ENCODE assay signal across 10 cellular contexts in genomic region chr9:33448159-33448511, GRCh38. TPM values are rescaled to one million over a fixed set of nuclear protein-coding genes. Genes with fewer than 3 reads are reported as not detected.
A peak's percentile ranks its signal among the peaks of the same experiment; 100 is the strongest.
DNase-seq lines count a peak whose midpoint lies in the region; ATAC-seq and FAIRE-seq lines count a peak whose summit lies in the region.
"Had no signal": no experiment of that assay in that cellular context is flagged by ENCODE, and none has a peak within 500 bp of the region (broad histone marks: within the 10 kb centered on the region; RNA-seq: fewer than 3 reads in every experiment).

No MANE protein-coding gene starts in this region.

- no peak for ATAC-seq in stimulated activated naive CD8-positive, alpha-beta T cell treated with anti-CD3 and anti-CD28 coated beads, Interleukin-15, amount 100 ng/mL, for 72 hours

- no peak for FAIRE-seq in RCC 7860 (lab: Jason Lieb, UNC)

- peak overlapping the region; percentile 86 for H3K4me3 Mint-ChIP-seq in activated CD4-positive, alpha-beta T cell treated with anti-CD3 and anti-CD28 coated beads, Interleukin-2, amount 10 ng/mL, durations not matched to agents 24 days and 14 days
- peak overlapping the region; percentile 89 for H3K4me3 Mint-ChIP-seq in activated CD4-positive, alpha-beta memory T cell treated with anti-CD3 and anti-CD28 coated beads for 36 hours
- peak overlapping the region; percentile 83 to 89 (median 88) for H3K4me3 Mint-ChIP-seq in immature natural killer cell
- H3K4me3 Mint-ChIP-seq in stimulated activated naive CD8-positive, alpha-beta T cell treated with anti-CD3 and anti-CD28 coated beads, Interleukin-15, amount 100 ng/mL, for 72 hours, result peak overlapping the region; percentile 90 to 95

- H3K4me1 Mint-ChIP-seq in activated CD4-positive, alpha-beta T cell treated with anti-CD3 and anti-CD28 coated beads, Interleukin-2, amount 10 ng/mL, durations not matched to agents 24 days and 14 days, result peaks cover 57% of the 10 kb centered on the region
- H3K4me1 Mint-ChIP-seq in activated CD4-positive, alpha-beta memory T cell treated with anti-CD3 and anti-CD28 coated beads for 36 hours (ENCODE audit: low read depth), result peaks cover 59% of the 10 kb centered on the region
- H3K4me1 Mint-ChIP-seq in immature natural killer cell, result peaks cover 27 to 30% of the 10 kb centered on the region in 2 donors
- H3K4me1 Mint-ChIP-seq in stimulated activated naive CD8-positive, alpha-beta T cell treated with anti-CD3 and anti-CD28 coated beads, Interleukin-15, amount 100 ng/mL, for 72 hours, result peaks cover 66% of the 10 kb centered on the region

- H3K9me3 Mint-ChIP-seq in activated CD4-positive, alpha-beta T cell treated with anti-CD3 and anti-CD28 coated beads, Interleukin-2, amount 10 ng/mL, durations not matched to agents 24 days and 14 days, result no peaks in the 10 kb centered on the region
- no peaks in the 10 kb centered on the region for H3K9me3 Mint-ChIP-seq in activated CD4-positive, alpha-beta memory T cell treated with anti-CD3 and anti-CD28 coated beads for 36 hours
- no peaks in the 10 kb centered on the region for H3K9me3 Mint-ChIP-seq in immature natural killer cell
- H3K9me3 Mint-ChIP-seq in stimulated activated naive CD8-positive, alpha-beta T cell treated with anti-CD3 and anti-CD28 coated beads, Interleukin-15, amount 100 ng/mL, for 72 hours, result no peaks in the 10 kb centered on the region

- intact Hi-C loops in activated CD4-positive, alpha-beta T cell treated with anti-CD3 and anti-CD28 coated beads, Interleukin-2, amount 10 ng/mL, durations not matched to agents 24 days and 14 days (cut with micrococcal nuclease), result loop anchor here (5.0 kb wide), 2 partner anchors 46 to 281 kb away; partner anchors contain the start of genes AQP7 and B4GALT1
- intact Hi-C loops in activated CD4-positive, alpha-beta memory T cell treated with anti-CD3 and anti-CD28 coated beads for 36 hours (cut with micrococcal nuclease), result loop anchor here (5.0 kb wide), 1 partner anchor 286 kb away; no protein-coding TSS in a partner anchor

- no peak for DNase-seq in activated CD4-positive, alpha-beta T cell treated with anti-CD3 and anti-CD28 coated beads, Interleukin-2, amount 10 ng/mL, durations not matched to agents 24 days and 14 days
- no peak for DNase-seq in activated CD4-positive, alpha-beta T cell treated with anti-CD3 and anti-CD28 coated beads for 4 hours
- DNase-seq in activated CD4-positive, alpha-beta memory T cell treated with anti-CD3 and anti-CD28 coated beads for 36 hours, result no peak
- DNase-seq in immature natural killer cell, result no peak
- DNase-seq in stimulated activated naive CD8-positive, alpha-beta T cell treated with anti-CD3 and anti-CD28 coated beads, Interleukin-15, amount 100 ng/mL, for 72 hours, result no peak
- DNase-seq in RCC 7860 (ENCODE audit: low spot score), result no peak
- DNase-seq in activated effector memory CD4-positive, alpha-beta T cell treated with Interleukin-2 at 50 U/mL for 16 hours, result no peak
- no peak for DNase-seq in mucosa of gallbladder (ENCODE audit: low spot score)
- DNase-seq: NCI-H446 treated with DMSO at 0.1 percent for 48 hours had no signal

- CTCF ChIA-PET in activated CD4-positive, alpha-beta memory T cell treated with anti-CD3 and anti-CD28 coated beads for 36 hours (lab: Charles Lee), result interaction anchor here (0.8 to 22.0 kb wide), 8 partner anchors 19 to 161 kb away, joined by 3 to 386 read pairs (median 8); partner anchors contain the start of genes AQP7, NFX1 and NOL6

- peak overlapping the region; percentile 80 for H3K27ac Mint-ChIP-seq in activated CD4-positive, alpha-beta T cell treated with anti-CD3 and anti-CD28 coated beads, Interleukin-2, amount 10 ng/mL, durations not matched to agents 24 days and 14 days
- peak overlapping the region; percentile 87 for H3K27ac Mint-ChIP-seq in activated CD4-positive, alpha-beta memory T cell treated with anti-CD3 and anti-CD28 coated beads for 36 hours
- H3K27ac Mint-ChIP-seq in immature natural killer cell, result peak overlapping the region in 3 of 6 donors; percentile 20 to 74 (median 69)
- H3K27ac Mint-ChIP-seq in stimulated activated naive CD8-positive, alpha-beta T cell treated with anti-CD3 and anti-CD28 coated beads, Interleukin-15, amount 100 ng/mL, for 72 hours, result no peak overlapping the region

- no peaks in the 10 kb centered on the region for H3K27me3 Mint-ChIP-seq in activated CD4-positive, alpha-beta T cell treated with anti-CD3 and anti-CD28 coated beads, Interleukin-2, amount 10 ng/mL, durations not matched to agents 24 days and 14 days
- H3K27me3 Mint-ChIP-seq in activated CD4-positive, alpha-beta memory T cell treated with anti-CD3 and anti-CD28 coated beads for 36 hours, result no peaks in the 10 kb centered on the region
- peaks cover 2 to 4% (median 4%) of the 10 kb centered on the region in 3 donors for H3K27me3 Mint-ChIP-seq in immature natural killer cell (ENCODE audit: low read depth in 3 of 3)
- no peaks in the 10 kb centered on the region for H3K27me3 Mint-ChIP-seq in stimulated activated naive CD8-positive, alpha-beta T cell treated with anti-CD3 and anti-CD28 coated beads, Interleukin-15, amount 100 ng/mL, for 72 hours

- POLR2A ChIA-PET in activated CD4-positive, alpha-beta memory T cell treated with anti-CD3 and anti-CD28 coated beads for 36 hours (lab: Charles Lee), result interaction anchor here (1.8 to 4.1 kb wide), 5 partner anchors 13 to 158 kb away, joined by 6 to 28 read pairs (median 9); partner anchors contain the start of genes NFX1 and NOL6

- H3K36me3 Mint-ChIP-seq in activated CD4-positive, alpha-beta T cell treated with anti-CD3 and anti-CD28 coated beads, Interleukin-2, amount 10 ng/mL, durations not matched to agents 24 days and 14 days (ENCODE audit: low read depth), result peaks cover 10% of the 10 kb centered on the region
- peaks cover 1% of the 10 kb centered on the region for H3K36me3 Mint-ChIP-seq in activated CD4-positive, alpha-beta memory T cell treated with anti-CD3 and anti-CD28 coated beads for 36 hours
- H3K36me3 Mint-ChIP-seq in immature natural killer cell, result no peaks in the 10 kb centered on the region

RNA-seq across cellular contexts. Expression of gene AQP3, which starts 0.7 kb away (rescaled TPM):
- total RNA-seq in activated CD4-positive, alpha-beta T cell treated with anti-CD3 and anti-CD28 coated beads, Interleukin-2, amount 10 ng/mL, durations not matched to agents 24 days and 14 days, result 3.2 and 4.1 TPM in 2 replicates
- total RNA-seq in activated CD4-positive, alpha-beta memory T cell treated with anti-CD3 and anti-CD28 coated beads for 36 hours, result 10 to 100 TPM; 19.4 to 20.2 TPM
- 1 to 10 TPM; 5.2 to 7.9 (median 5.4) TPM for polyA plus RNA-seq in immature natural killer cell
- 26.2 TPM for total RNA-seq in mucosa of gallbladder

RNA-seq across cellular contexts. Expression of gene NOL6, which starts 25.6 kb away (rescaled TPM):
- 86.7 and 86.8 TPM in 2 replicates for total RNA-seq in activated CD4-positive, alpha-beta T cell treated with anti-CD3 and anti-CD28 coated beads, Interleukin-2, amount 10 ng/mL, durations not matched to agents 24 days and 14 days
- total RNA-seq in activated CD4-positive, alpha-beta memory T cell treated with anti-CD3 and anti-CD28 coated beads for 36 hours, result 10 to 100 TPM; 38.1 to 39.7 TPM
- 10 to 100 TPM in 2 of 3 donors, 1 to 10 TPM in 1; 9.7 to 21.7 (median 18.8) TPM for polyA plus RNA-seq in immature natural killer cell
- 18.9 TPM for total RNA-seq in mucosa of gallbladder

RNA-seq across cellular contexts. Expression of gene AQP7, which starts 45.8 kb away (rescaled TPM):
- total RNA-seq in activated CD4-positive, alpha-beta T cell treated with anti-CD3 and anti-CD28 coated beads, Interleukin-2, amount 10 ng/mL, durations not matched to agents 24 days and 14 days, result not detected in 2 replicates
- under 1 TPM; 0.12 to 0.36 TPM for total RNA-seq in activated CD4-positive, alpha-beta memory T cell treated with anti-CD3 and anti-CD28 coated beads for 36 hours
- polyA plus RNA-seq in immature natural killer cell, result not detected
- total RNA-seq in mucosa of gallbladder, result 15.0 TPM
- total RNA-seq: fibroblast of villous mesenchyme had no signal

Comparison
In these comparisons a context has a peak if more than half of its experiments do, and no peak if none do; other contexts are left out.
1. H3K27ac Mint-ChIP-seq: peak in activated CD4-positive, alpha-beta T cell treated with anti-CD3 and anti-CD28 coated beads, Interleukin-2, amount 10 ng/mL, durations not matched to agents 24 days and 14 days (single experiment) and activated CD4-positive, alpha-beta memory T cell treated with anti-CD3 and anti-CD28 coated beads for 36 hours (single experiment); none in stimulated activated naive CD8-positive, alpha-beta T cell treated with anti-CD3 and anti-CD28 coated beads, Interleukin-15, amount 100 ng/mL, for 72 hours (0 of 2).
2. RNA of gene AQP7, which starts 45.8 kb away (total RNA-seq): 15.0 TPM in mucosa of gallbladder (single experiment); 0.12 to 0.36 TPM in activated CD4-positive, alpha-beta memory T cell treated with anti-CD3 and anti-CD28 coated beads for 36 hours and not detected in activated CD4-positive, alpha-beta T cell treated with anti-CD3 and anti-CD28 coated beads, Interleukin-2, amount 10 ng/mL, durations not matched to agents 24 days and 14 days; every median in the first group is over 10 times any median in the second.
3. Peak in every context shown above with its lines, with median percentiles within 50 percentile points of each other: H3K4me3 Mint-ChIP-seq.